In the genomic region with DNA sequence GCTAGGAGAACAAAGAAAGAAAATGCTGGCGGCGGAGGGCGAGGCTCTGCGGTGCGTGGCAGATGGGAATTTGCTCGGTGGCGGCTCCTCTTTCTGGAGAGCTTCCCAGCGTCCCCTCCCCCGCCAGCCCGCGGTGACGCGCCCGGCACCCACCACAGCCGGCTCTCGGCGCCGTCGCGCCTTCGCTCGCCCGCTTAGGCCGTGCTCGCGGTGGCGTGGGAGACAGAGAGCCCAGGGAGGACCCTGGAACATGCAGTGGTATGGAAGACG, we compare ENCODE assay signal across 1 cellular context.
TF ChIP-seq lines count a peak whose summit lies in the region.

No MANE protein-coding gene starts in this region.

TF ChIP-seq in HepG2, 621 proteins besides CTCF, POLR2A, EP300 and RAD21 (continued from another document):
- no peak for TF ChIP-seq PHF5A (CRISPR knock-in tag; IDR thresholded peaks at IDR 0.05; ENCODE audit: low read depth, unreplicated experiment)
